In genomic region chr3:136758160-136759102, GRCh38 we compare ENCODE assay signal across 1 cellular context.
TF ChIP-seq lines count a peak whose summit lies in the region.

No MANE protein-coding gene starts in this region.

TF ChIP-seq in GM12878, 131 proteins besides CTCF, POLR2A, EP300 and RAD21:
- peak; percentile 56; the same call in 1 of the 2 replicates for TF ChIP-seq SMC3 (IDR thresholded peaks at IDR 0.05; ENCODE audit: borderline replicate concordance, low read length)
